ENCODE assay signal across 8 cellular contexts in the genomic region with DNA sequence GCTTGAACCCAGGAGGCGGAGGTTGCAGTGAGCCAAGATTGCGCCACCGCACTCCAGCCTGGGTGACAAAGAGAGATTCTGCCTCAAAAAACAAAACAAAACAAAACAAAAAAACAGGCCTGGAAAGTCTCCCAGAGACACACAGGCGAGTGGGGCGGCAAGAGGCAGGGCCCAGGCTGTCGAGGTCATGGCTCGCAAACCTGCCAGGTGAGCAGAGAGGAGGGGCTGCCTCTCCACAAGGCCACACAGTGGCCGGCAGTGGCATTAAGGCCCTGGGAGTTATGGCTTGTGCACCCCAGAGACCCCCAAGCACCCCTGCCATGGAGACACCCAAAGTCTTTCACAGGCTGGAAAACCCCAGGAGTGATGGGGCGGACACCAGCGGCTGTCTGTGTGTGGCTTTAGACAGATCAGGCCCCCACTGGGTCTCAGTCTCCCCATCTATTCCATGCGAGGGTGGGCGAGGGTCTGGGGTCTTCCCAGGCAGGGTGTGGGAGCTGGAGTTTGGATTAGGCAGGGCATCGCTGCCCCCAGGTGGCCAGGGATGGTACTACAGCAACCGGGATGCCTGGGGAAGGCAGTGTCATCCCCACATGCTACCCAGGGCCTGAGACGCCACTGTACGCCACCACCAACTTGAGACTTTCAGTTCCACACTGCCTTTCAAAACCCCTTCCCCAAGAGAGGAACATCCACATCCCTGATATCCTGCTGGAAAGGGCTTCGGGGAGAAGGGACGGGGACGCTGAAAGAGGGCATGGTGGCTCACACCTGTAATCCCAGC. TPM values are rescaled to one million over a fixed set of nuclear protein-coding genes. Genes with fewer than 3 reads are reported as not detected.
A peak's percentile ranks its signal among the peaks of the same experiment; 100 is the strongest.
DNase-seq lines count a peak whose midpoint lies in the region; ATAC-seq and TF ChIP-seq lines count a peak whose summit lies in the region.

No MANE protein-coding gene starts in this region.

- TF ChIP-seq POLR2A in NB4 (IDR thresholded peaks at IDR 0.05; ENCODE audit: extremely low read depth, insufficient read length): no peak

- POLR2A ChIA-PET in activated CD4-positive, alpha-beta memory T cell treated with anti-CD3 and anti-CD28 coated beads, Interleukin-2, amount 10 ng/mL, durations not matched to agents 7 days and 5 days (lab: Charles Lee): interaction anchor here (1.1 to 2.2 kb wide), 3 partner anchors 14 to 107 kb away, joined by 5 to 14 read pairs (median 9); a partner anchor contains a TSS

- DNase-seq in NCI-H146 treated with DMSO at 0.1 percent for 48 hours (lab: John Stamatoyannopoulos, UW; ENCODE audit: unreplicated experiment) (peak; percentile 2), NCI-H146 (lab: John Stamatoyannopoulos, UW) (no peak), NB4 (ENCODE audit: low read depth) (peak; percentile 62), mucosa of gallbladder (ENCODE audit: low spot score) (peak; percentile 65)
- peak; percentile 74 for DNase-seq in activated CD4-positive, alpha-beta memory T cell treated with anti-CD3 and anti-CD28 coated beads, Interleukin-2, amount 10 ng/mL, durations not matched to agents 7 days and 5 days
- peak; percentile 79 to 83 (median 79) for DNase-seq in effector memory CD8-positive, alpha-beta T cell
- peak; percentile 69 for DNase-seq in stimulated activated CD8-positive, alpha-beta memory T cell treated with anti-CD3 and anti-CD28 coated beads, Interleukin-7, amount 100 ng/mL, for 24 hours (ENCODE audit: low read depth)

- peak; percentile 92 for TF ChIP-seq CTCF in NB4 (IDR thresholded peaks at IDR 0.05; ENCODE audit: low read depth, low read length)

- no peaks in the 10 kb centered on the region for H3K9me3 Mint-ChIP-seq in activated CD4-positive, alpha-beta memory T cell treated with anti-CD3 and anti-CD28 coated beads, Interleukin-2, amount 10 ng/mL, durations not matched to agents 7 days and 5 days
- H3K9me3 Mint-ChIP-seq in effector memory CD8-positive, alpha-beta T cell: no peaks in the 10 kb centered on the region

- peaks cover 23% of the 10 kb centered on the region for H3K36me3 Mint-ChIP-seq in activated CD4-positive, alpha-beta memory T cell treated with anti-CD3 and anti-CD28 coated beads, Interleukin-2, amount 10 ng/mL, durations not matched to agents 7 days and 5 days (ENCODE audit: low read depth)
- peaks cover 98% of the 10 kb centered on the region for H3K36me3 Mint-ChIP-seq in effector memory CD8-positive, alpha-beta T cell (ENCODE audit: insufficient read depth)

- H3K27ac Mint-ChIP-seq in activated CD4-positive, alpha-beta memory T cell treated with anti-CD3 and anti-CD28 coated beads, Interleukin-2, amount 10 ng/mL, durations not matched to agents 7 days and 5 days: no peak overlapping the region
- H3K27ac Mint-ChIP-seq in effector memory CD8-positive, alpha-beta T cell: peak overlapping the region; percentile 64 to 97

- no peaks in the 10 kb centered on the region for H3K27me3 Mint-ChIP-seq in activated CD4-positive, alpha-beta memory T cell treated with anti-CD3 and anti-CD28 coated beads, Interleukin-2, amount 10 ng/mL, durations not matched to agents 7 days and 5 days
- no peaks in the 10 kb centered on the region for H3K27me3 Mint-ChIP-seq in effector memory CD8-positive, alpha-beta T cell

- peak; percentile 60 for ATAC-seq in effector memory CD8-positive, alpha-beta T cell (replicated peaks)
- ATAC-seq in HG03175 (IDR thresholded peaks at IDR 0.05; ENCODE audit: unreplicated experiment): no peak

- no peak overlapping the region for H3K4me3 ChIP-seq in NB4 (ENCODE audit: low read depth, low read length)

- no peak overlapping the region for H3K4me3 Mint-ChIP-seq in activated CD4-positive, alpha-beta memory T cell treated with anti-CD3 and anti-CD28 coated beads, Interleukin-2, amount 10 ng/mL, durations not matched to agents 7 days and 5 days
- H3K4me3 Mint-ChIP-seq in effector memory CD8-positive, alpha-beta T cell: peak overlapping the region in 1 of 2 donors; percentile 54

- CTCF ChIA-PET in activated CD4-positive, alpha-beta memory T cell treated with anti-CD3 and anti-CD28 coated beads, Interleukin-2, amount 10 ng/mL, durations not matched to agents 7 days and 5 days (lab: Charles Lee): interaction anchor here (0.5 to 8.5 kb wide), 21 partner anchors 9 to 302 kb away, joined by 3 to 124 read pairs (median 4); no protein-coding TSS in a partner anchor

- H3K4me1 Mint-ChIP-seq in activated CD4-positive, alpha-beta memory T cell treated with anti-CD3 and anti-CD28 coated beads, Interleukin-2, amount 10 ng/mL, durations not matched to agents 7 days and 5 days: peaks cover 8% of the 10 kb centered on the region
- peaks cover 11 to 20% of the 10 kb centered on the region in 2 donors for H3K4me1 Mint-ChIP-seq in effector memory CD8-positive, alpha-beta T cell (ENCODE audit: low read depth in 2 of 2)

RNA-seq across cellular contexts. Expression of a gene that starts 7.3 kb away (rescaled TPM):
- under 1 TPM; 0.45 to 0.73 TPM for total RNA-seq in activated CD4-positive, alpha-beta memory T cell treated with anti-CD3 and anti-CD28 coated beads, Interleukin-2, amount 10 ng/mL, durations not matched to agents 7 days and 5 days
- 5.3 TPM for total RNA-seq in mucosa of gallbladder

RNA-seq across cellular contexts. Expression of a gene that starts 21.3 kb away (rescaled TPM):
- total RNA-seq in activated CD4-positive, alpha-beta memory T cell treated with anti-CD3 and anti-CD28 coated beads, Interleukin-2, amount 10 ng/mL, durations not matched to agents 7 days and 5 days: 10 to 100 TPM; 97.7 to 99.7 TPM
- 108 TPM for total RNA-seq in mucosa of gallbladder

RNA-seq across cellular contexts. Expression of a gene that starts 25.6 kb away (rescaled TPM):
- total RNA-seq in activated CD4-positive, alpha-beta memory T cell treated with anti-CD3 and anti-CD28 coated beads, Interleukin-2, amount 10 ng/mL, durations not matched to agents 7 days and 5 days: not detected
- 1.8 TPM for total RNA-seq in mucosa of gallbladder

RNA-seq across cellular contexts. Expression of a gene that starts 44.9 kb away (rescaled TPM):
- not detected for total RNA-seq in activated CD4-positive, alpha-beta memory T cell treated with anti-CD3 and anti-CD28 coated beads, Interleukin-2, amount 10 ng/mL, durations not matched to agents 7 days and 5 days
- total RNA-seq in mucosa of gallbladder: 0.35 TPM
